Comparison of ENCODE assay signal across 17 cellular contexts in genomic region chr17:1222321-1222720, GRCh38. TPM values are rescaled to one million over a fixed set of nuclear protein-coding genes. Genes with fewer than 3 reads are reported as not detected.
A peak's percentile ranks its signal among the peaks of the same experiment; 100 is the strongest.
DNase-seq lines count a peak whose midpoint lies in the region; ATAC-seq and TF ChIP-seq lines count a peak whose summit lies in the region.
"Had no signal": no experiment of that assay in that cellular context is flagged by ENCODE, and none has a peak within 500 bp of the region (broad histone marks: within the 10 kb centered on the region; RNA-seq: fewer than 3 reads in every experiment).

No MANE protein-coding gene starts in this region.

- no CpG with 5 or more reads among the region's 8 CpGs for WGBS in trophoblast cell (ENCODE audit: extremely low coverage, insufficient coverage, insufficient read length)

- no peak overlapping the region for H4K12ac ChIP-seq in trophoblast cell (ENCODE audit: low read depth, low read length)

- peaks cover 26% of the 10 kb centered on the region for H3F3A ChIP-seq in DOHH2 (ENCODE audit: control insufficient read depth, insufficient read depth)

- DNase-seq in RWPE1 (ENCODE audit: low spot score) (peak; percentile 59), trophoblast cell (peak; percentile 20 to 42), NCI-H524 treated with DMSO at 0.1 percent for 48 hours (lab: John Stamatoyannopoulos, UW) (no peak), OCI-M1 (lab: John Stamatoyannopoulos, UW) (no peak)
- DNase-seq: DND-41, MV-4-11, NCI-H187, NCI-H2227 treated with DMSO at 0.1 percent for 48 hours, Right ventricle myocardium superior had no signal

- CTCF ChIA-PET in RWPE1 (lab: Yijun Ruan, JAX): no interaction called here

- H4K91ac ChIP-seq in trophoblast cell (ENCODE audit: low read depth, low read length): no peak overlapping the region

- H3K4me1 ChIP-seq in DOHH2 (ENCODE audit: control insufficient read depth, low read length) (peaks cover 93% of the 10 kb centered on the region), trophoblast cell (ENCODE audit: control insufficient read depth in 1 of 2, insufficient read depth in 2 of 2, low read length in 2 of 2) (peaks cover 3 to 4% of the 10 kb centered on the region in 2 experiments)

- H3K79me1 ChIP-seq in trophoblast cell (ENCODE audit: low read length): no peaks in the 10 kb centered on the region

- H3K27me3 ChIP-seq in DOHH2 (ENCODE audit: control insufficient read depth, low read length) (no peaks in the 10 kb centered on the region), trophoblast cell (ENCODE audit: insufficient read depth, low read length) (peaks cover 7% of the 10 kb centered on the region)

- no peak overlapping the region for H3K18ac ChIP-seq in trophoblast cell (ENCODE audit: low read length)

- H2BK120ac ChIP-seq in trophoblast cell (ENCODE audit: insufficient read depth, low read length, poor library complexity): no peak overlapping the region

- no peak overlapping the region for H3K14ac ChIP-seq in trophoblast cell (ENCODE audit: low read length)

- no peak overlapping the region for H4K8ac ChIP-seq in trophoblast cell (ENCODE audit: low read depth, low read length)

- TF ChIP-seq CTCF in DOHH2 (IDR thresholded peaks at IDR 0.05; ENCODE audit: low read depth, low read length, poor library complexity, severe bottlenecking): no peak
- TF ChIP-seq CTCF in RWPE1 (conservative IDR thresholded peaks at IDR 0.05; ENCODE audit: low read depth): no peak

- H2AK5ac ChIP-seq in trophoblast cell (ENCODE audit: low read length): no peak overlapping the region

- H4K20me1 ChIP-seq in DOHH2 (ENCODE audit: control insufficient read depth, insufficient read depth, low read depth, low read length): peaks cover 34% of the 10 kb centered on the region

- no peak overlapping the region for H3K23ac ChIP-seq in trophoblast cell (ENCODE audit: low read length)

- ATAC-seq in esophagus mucosa (peak; percentile 35), HG03108 (IDR thresholded peaks at IDR 0.05; ENCODE audit: unreplicated experiment) (no peak)
- ATAC-seq: Panc1 had no signal

- H3K4me3 ChIP-seq in DOHH2 (ENCODE audit: low read length) (no peak overlapping the region), trophoblast cell (ENCODE audit: low read depth, low read length) (no peak overlapping the region)

- H3K36me3 ChIP-seq in DOHH2 (ENCODE audit: control insufficient read depth, low read length) (peaks cover 65% of the 10 kb centered on the region), trophoblast cell (ENCODE audit: control insufficient read depth in 1 of 2, insufficient read depth in 2 of 2, low read length in 2 of 2) (no peaks in the 10 kb centered on the region)

- no peak overlapping the region for H2AFZ ChIP-seq in trophoblast cell (ENCODE audit: insufficient read depth, low read length, poor library complexity)

- POLR2A ChIA-PET in RWPE1 (lab: Yijun Ruan, JAX; ENCODE audit: low non-redundant PET): no interaction called here

- no peak overlapping the region for H2BK12ac ChIP-seq in trophoblast cell (ENCODE audit: low read length)

- no peaks in the 10 kb centered on the region for H3K9me2 ChIP-seq in DOHH2 (replicated peaks; ENCODE audit: control insufficient read depth, low read length)

- H3K4me2 ChIP-seq in DOHH2 (ENCODE audit: low read length): peak overlapping the region; percentile 87
- no peak overlapping the region for H3K4me2 ChIP-seq in trophoblast cell (ENCODE audit: low read length)

- H3K9ac ChIP-seq in trophoblast cell (ENCODE audit: low read length): no peak overlapping the region

- H3K9me3 ChIP-seq in DOHH2 (ENCODE audit: control insufficient read depth, insufficient read depth, low read length): no peaks in the 10 kb centered on the region
- peaks cover 7% of the 10 kb centered on the region for H3K9me3 ChIP-seq in trophoblast cell (ENCODE audit: insufficient read depth, low read depth, low read length)

- peaks cover 100% of the 10 kb centered on the region for H3K79me2 ChIP-seq in DOHH2 (ENCODE audit: control insufficient read depth, low read length)
- H3K79me2 ChIP-seq in trophoblast cell (ENCODE audit: control insufficient read depth, insufficient read depth, low read length, poor library complexity): no peaks in the 10 kb centered on the region

- H3K27ac ChIP-seq in DOHH2 (ENCODE audit: low read depth, low read length): 0 out of 2 replicates have a peak overlapping the region, but pooled peaks have one; percentile 96
- no peak overlapping the region for H3K27ac ChIP-seq in RWPE1
- H3K27ac ChIP-seq in trophoblast cell (ENCODE audit: low read depth, low read length): no peak overlapping the region
- H3K27ac ChIP-seq: C4-2B had no signal

- H2BK5ac ChIP-seq in trophoblast cell (ENCODE audit: low read depth, low read length, poor library complexity): no peak overlapping the region

- no peak overlapping the region for H3K4ac ChIP-seq in trophoblast cell (ENCODE audit: low read depth, low read length)

RNA-seq across cellular contexts. Expression of gene ABR, which starts 42.5 kb away (rescaled TPM):
- 94.5 TPM for total RNA-seq in esophagus mucosa
- 41.9 and 42.2 TPM in 2 replicates for polyA plus RNA-seq in trophoblast cell (2013)

RNA-seq across cellular contexts. Expression of gene BHLHA9, which starts 47.9 kb away (rescaled TPM):
- not detected for total RNA-seq in esophagus mucosa
- polyA plus RNA-seq in trophoblast cell (2013): not detected in 2 replicates
- total RNA-seq: A673, H4, LHCN-M2, Right ventricle myocardium superior had no signal

RNA-seq across cellular contexts. Expression of gene TRARG1, which starts 57.1 kb away (rescaled TPM):
- total RNA-seq in esophagus mucosa: not detected
- polyA plus RNA-seq in trophoblast cell (2013): not detected in 2 replicates
- total RNA-seq: A673, H4, LHCN-M2 had no signal

Comparison
In these comparisons a context has a peak if more than half of its experiments do, and no peak if none do; other contexts are left out.
1. DNase-seq: peak in RWPE1 (single experiment) and trophoblast cell (2 of 2); none in NCI-H524 treated with DMSO at 0.1 percent for 48 hours (single experiment) and OCI-M1 (single experiment).